11 cellular contexts compared by ENCODE assay signal in genomic region chr11:764322-765024, GRCh38. TPM values are rescaled to one million over a fixed set of nuclear protein-coding genes. Genes with fewer than 3 reads are reported as not detected.
A peak's percentile ranks its signal among the peaks of the same experiment; 100 is the strongest.
DNase-seq lines count a peak whose midpoint lies in the region; ATAC-seq and TF ChIP-seq lines count a peak whose summit lies in the region.
"Had no signal": no experiment of that assay in that cellular context is flagged by ENCODE, and none has a peak within 500 bp of the region (broad histone marks: within the 10 kb centered on the region; RNA-seq: fewer than 3 reads in every experiment).

No MANE protein-coding gene starts in this region.

- no peaks in the 10 kb centered on the region for H3K4me1 Mint-ChIP-seq in natural killer cell treated with Interleukin-12 subunit alpha and Interleukin-12 subunit beta and Interleukin-15 and Interleukin-18, amount 100 ng/mL, for 72 hours (ENCODE audit: low read depth in 2 of 2)
- H3K4me1 Mint-ChIP-seq in natural killer cell (no peaks in the 10 kb centered on the region), endothelial cell (ENCODE audit: unreplicated experiment) (no peaks in the 10 kb centered on the region)
- peaks cover 3 to 13% of the 10 kb centered on the region in 2 donors for H3K4me1 Mint-ChIP-seq in stimulated activated naive B cell treated with anti-CD40 and anti-IgM and Interleukin-4, amounts not matched to agents 10 μg/mL and 1 μg/mL and 100 μg/mL, for 72 hours

- DNase-seq in natural killer cell treated with Interleukin-12 subunit alpha and Interleukin-12 subunit beta and Interleukin-15 and Interleukin-18, amount 100 ng/mL, for 72 hours (ENCODE audit: low spot score), result peak; percentile 37
- no peak for DNase-seq in natural killer cell
- DNase-seq in endothelial cell (ENCODE audit: low spot score), result no peak
- no peak for DNase-seq in stimulated activated naive B cell treated with anti-CD40 and anti-IgM and Interleukin-4, amounts not matched to agents 10 μg/mL and 1 μg/mL and 100 μg/mL, for 72 hours
- DNase-seq in activated CD8-positive, alpha-beta memory T cell treated with anti-CD3 and anti-CD28 coated beads for 24 hours, result no peak
- DNase-seq: NCI-H2029 treated with DMSO at 0.1 percent for 48 hours had no signal

- TF ChIP-seq CTCF in natural killer cell (IDR thresholded peaks at IDR 0.05) (no peak), endothelial cell (IDR thresholded peaks at IDR 0.05; ENCODE audit: unreplicated experiment) (no peak)

- H3K36me3 Mint-ChIP-seq in natural killer cell treated with Interleukin-12 subunit alpha and Interleukin-12 subunit beta and Interleukin-15 and Interleukin-18, amount 100 ng/mL, for 72 hours, result no peaks in the 10 kb centered on the region
- H3K36me3 Mint-ChIP-seq in natural killer cell (no peaks in the 10 kb centered on the region), endothelial cell (ENCODE audit: low read depth, unreplicated experiment) (peaks cover 10% of the 10 kb centered on the region)
- peaks cover 34 to 52% of the 10 kb centered on the region in 2 donors for H3K36me3 Mint-ChIP-seq in stimulated activated naive B cell treated with anti-CD40 and anti-IgM and Interleukin-4, amounts not matched to agents 10 μg/mL and 1 μg/mL and 100 μg/mL, for 72 hours
- H3K36me3 Mint-ChIP-seq: naive B cell had no signal

- H3K27me3 Mint-ChIP-seq in natural killer cell treated with Interleukin-12 subunit alpha and Interleukin-12 subunit beta and Interleukin-15 and Interleukin-18, amount 100 ng/mL, for 72 hours, result no peaks in the 10 kb centered on the region
- no peaks in the 10 kb centered on the region for H3K27me3 Mint-ChIP-seq in natural killer cell (ENCODE audit: low read depth in 2 of 2)
- H3K27me3 Mint-ChIP-seq in endothelial cell (ENCODE audit: unreplicated experiment), result peaks cover 3% of the 10 kb centered on the region
- H3K27me3 Mint-ChIP-seq in stimulated activated naive B cell treated with anti-CD40 and anti-IgM and Interleukin-4, amounts not matched to agents 10 μg/mL and 1 μg/mL and 100 μg/mL, for 72 hours, result no peaks in the 10 kb centered on the region
- H3K27me3 Mint-ChIP-seq: activated CD4-positive, alpha-beta T cell treated with anti-CD3 and anti-CD28 coated beads, Interleukin-2, amount 10 ng/mL, durations not matched to agents 24 days and 14 days; naive B cell had no signal

- H3K9me3 Mint-ChIP-seq in natural killer cell treated with Interleukin-12 subunit alpha and Interleukin-12 subunit beta and Interleukin-15 and Interleukin-18, amount 100 ng/mL, for 72 hours, result no peaks in the 10 kb centered on the region
- H3K9me3 Mint-ChIP-seq in natural killer cell (no peaks in the 10 kb centered on the region), endothelial cell (ENCODE audit: unreplicated experiment) (no peaks in the 10 kb centered on the region)
- no peaks in the 10 kb centered on the region for H3K9me3 Mint-ChIP-seq in stimulated activated naive B cell treated with anti-CD40 and anti-IgM and Interleukin-4, amounts not matched to agents 10 μg/mL and 1 μg/mL and 100 μg/mL, for 72 hours
- H3K9me3 Mint-ChIP-seq: activated CD4-positive, alpha-beta T cell treated with anti-CD3 and anti-CD28 coated beads, Interleukin-2, amount 10 ng/mL, durations not matched to agents 24 days and 14 days; activated T-cell treated with anti-CD3 and anti-CD28 coated beads, Interleukin-2, amount 50 U/mL, for 72 hours; naive B cell had no signal

- no peak overlapping the region for H3K4me3 Mint-ChIP-seq in natural killer cell treated with Interleukin-12 subunit alpha and Interleukin-12 subunit beta and Interleukin-15 and Interleukin-18, amount 100 ng/mL, for 72 hours
- H3K4me3 Mint-ChIP-seq in natural killer cell (no peak overlapping the region), endothelial cell (ENCODE audit: unreplicated experiment) (peak overlapping the region; percentile 26)
- peak overlapping the region in 1 of 2 donors; percentile 23 for H3K4me3 Mint-ChIP-seq in stimulated activated naive B cell treated with anti-CD40 and anti-IgM and Interleukin-4, amounts not matched to agents 10 μg/mL and 1 μg/mL and 100 μg/mL, for 72 hours
- H3K4me3 Mint-ChIP-seq: activated CD4-positive, alpha-beta T cell treated with anti-CD3 and anti-CD28 coated beads, Interleukin-2, amount 10 ng/mL, durations not matched to agents 24 days and 14 days; activated T-cell treated with anti-CD3 and anti-CD28 coated beads, Interleukin-2, amount 50 U/mL, for 72 hours; naive B cell had no signal

- intact Hi-C loops in natural killer cell (cut with micrococcal nuclease), result no loop called here

- H3K27ac Mint-ChIP-seq in natural killer cell treated with Interleukin-12 subunit alpha and Interleukin-12 subunit beta and Interleukin-15 and Interleukin-18, amount 100 ng/mL, for 72 hours, result no peak overlapping the region
- H3K27ac Mint-ChIP-seq in natural killer cell (no peak overlapping the region), endothelial cell (ENCODE audit: unreplicated experiment) (no peak overlapping the region)
- no peak overlapping the region for H3K27ac Mint-ChIP-seq in stimulated activated naive B cell treated with anti-CD40 and anti-IgM and Interleukin-4, amounts not matched to agents 10 μg/mL and 1 μg/mL and 100 μg/mL, for 72 hours
- H3K27ac Mint-ChIP-seq: activated CD4-positive, alpha-beta T cell treated with anti-CD3 and anti-CD28 coated beads, Interleukin-2, amount 10 ng/mL, durations not matched to agents 24 days and 14 days; activated T-cell treated with anti-CD3 and anti-CD28 coated beads, Interleukin-2, amount 50 U/mL, for 72 hours had no signal

- ATAC-seq in natural killer cell treated with Interleukin-12 subunit alpha and Interleukin-12 subunit beta and Interleukin-15 and Interleukin-18, amount 100 ng/mL, for 72 hours, result no peak
- ATAC-seq in natural killer cell (no peak), GM21423 (IDR thresholded peaks at IDR 0.05; ENCODE audit: unreplicated experiment) (no peak)
- no peak for ATAC-seq in stimulated activated naive B cell treated with anti-CD40 and anti-IgM and Interleukin-4, amounts not matched to agents 10 μg/mL and 1 μg/mL and 100 μg/mL, for 72 hours (replicated peaks)

RNA-seq across cellular contexts. Expression of gene GATD1, which starts 12.8 kb away (rescaled TPM):
- 10 to 100 TPM; 42.2 to 99.7 TPM for total RNA-seq in natural killer cell treated with Interleukin-12 subunit alpha and Interleukin-12 subunit beta and Interleukin-15 and Interleukin-18, amount 100 ng/mL, for 72 hours
- total RNA-seq in natural killer cell, result 10 to 100 TPM; 40.4 to 43.1 (median 42.1) TPM
- 36.5 TPM for total RNA-seq in endothelial cell (ENCODE audit: unreplicated experiment)

RNA-seq across cellular contexts. Expression of gene TALDO1, which starts 17.2 kb away (rescaled TPM):
- 100 to 1,000 TPM; 201 to 242 TPM for total RNA-seq in natural killer cell treated with Interleukin-12 subunit alpha and Interleukin-12 subunit beta and Interleukin-15 and Interleukin-18, amount 100 ng/mL, for 72 hours
- total RNA-seq in natural killer cell (10 to 100 TPM; 46.1 to 94.8 (median 55.4) TPM), endothelial cell (ENCODE audit: unreplicated experiment) (123 TPM)

RNA-seq across cellular contexts. Expression of gene CEND1, which starts 25.4 kb away (rescaled TPM):
- 1 to 10 TPM in 1 of 2 donors, under 1 TPM in 1; 0.95 to 3.4 TPM for total RNA-seq in natural killer cell treated with Interleukin-12 subunit alpha and Interleukin-12 subunit beta and Interleukin-15 and Interleukin-18, amount 100 ng/mL, for 72 hours
- total RNA-seq in natural killer cell, result not detected
- not detected for total RNA-seq in endothelial cell (ENCODE audit: unreplicated experiment)
- total RNA-seq: liver had no signal

RNA-seq across cellular contexts. Expression of gene SLC25A22, which starts 33.6 kb away (rescaled TPM):
- total RNA-seq in natural killer cell treated with Interleukin-12 subunit alpha and Interleukin-12 subunit beta and Interleukin-15 and Interleukin-18, amount 100 ng/mL, for 72 hours, result 100 to 1,000 TPM in 1 of 2 donors, 10 to 100 TPM in 1; 64.3 to 125 TPM
- 10 to 100 TPM; 22.8 to 34.6 (median 31.5) TPM for total RNA-seq in natural killer cell
- 17.8 TPM for total RNA-seq in endothelial cell (ENCODE audit: unreplicated experiment)

RNA-seq across cellular contexts. Expression of gene PIDD1, which starts 40.6 kb away (rescaled TPM):
- total RNA-seq in natural killer cell treated with Interleukin-12 subunit alpha and Interleukin-12 subunit beta and Interleukin-15 and Interleukin-18, amount 100 ng/mL, for 72 hours, result 10 to 100 TPM; 19.1 to 53.6 TPM
- total RNA-seq in natural killer cell (10 to 100 TPM; 24.3 to 30.9 (median 25.2) TPM), endothelial cell (ENCODE audit: unreplicated experiment) (13.7 TPM)
